In genomic region chr6:14123331-14124105, GRCh38 we compare ENCODE assay signal across 10 cellular contexts. TPM values are rescaled to one million over a fixed set of nuclear protein-coding genes. Genes with fewer than 3 reads are reported as not detected.
DNase-seq lines count a peak whose midpoint lies in the region; ATAC-seq and TF ChIP-seq lines count a peak whose summit lies in the region.
"Had no signal": no experiment of that assay in that cellular context is flagged by ENCODE, and none has a peak within 500 bp of the region (broad histone marks: within the 10 kb centered on the region; RNA-seq: fewer than 3 reads in every experiment).

No MANE protein-coding gene starts in this region.

- no peak for TF ChIP-seq POLR2A in ovary (IDR thresholded peaks at IDR 0.05)

- H3K4me3 ChIP-seq in GM23338 = no peak overlapping the region
- no peak overlapping the region for H3K4me3 ChIP-seq in ovary

- H3K4me2 ChIP-seq in GM23338 = no peak overlapping the region

- TF ChIP-seq CTCF in GM23338 (conservative IDR thresholded peaks at IDR 0.05; ENCODE audit: low read depth in 2 of 2) (no peak), ovary (IDR thresholded peaks at IDR 0.05) (no peak)

- H3K79me2 ChIP-seq in GM23338 (replicated peaks; ENCODE audit: insufficient read depth) = no peaks in the 10 kb centered on the region

- peaks cover 11% of the 10 kb centered on the region for H3K4me1 Mint-ChIP-seq in GM23338

- H3K27ac ChIP-seq in cingulate gyrus (ENCODE audit: low read depth, low read length) (peak overlapping the region; percentile 12), GM23338 (ENCODE audit: low read depth) (no peak overlapping the region), ovary (no peak overlapping the region)

- ATAC-seq in left lobe of liver = no peak
- no peak for ATAC-seq in GM23338

- no peaks in the 10 kb centered on the region; the same call in 2 of the 3 replicates for H3K36me3 Mint-ChIP-seq in GM23338 (ENCODE audit: low read depth)

- H3K4me3 Mint-ChIP-seq in GM23338 = no peak overlapping the region
- H3K4me3 Mint-ChIP-seq: activated naive CD8-positive, alpha-beta T cell treated with anti-CD3 and anti-CD28 coated beads, Interleukin-2, amount 10 ng/mL, durations not matched to agents 7 days and 5 days had no signal

- no peaks in the 10 kb centered on the region for H4K20me1 ChIP-seq in GM23338 (replicated peaks; ENCODE audit: insufficient read depth)

- H3K27me3 ChIP-seq in GM23338 (ENCODE audit: insufficient read depth) (peaks cover 6% of the 10 kb centered on the region), ovary (no peaks in the 10 kb centered on the region)

- no peaks in the 10 kb centered on the region for H3K36me3 ChIP-seq in GM23338 (ENCODE audit: insufficient read depth)
- H3K36me3 ChIP-seq in ovary = no peaks in the 10 kb centered on the region

- no peak for TF ChIP-seq EP300 in ovary (IDR thresholded peaks at IDR 0.05)

- WGBS in ovary, 3 donors = 89 to 91% (median 91%) methylated on average over 7 of the region's 7 CpGs

- H3K4me1 ChIP-seq in GM23338 (ENCODE audit: insufficient read depth) (peaks cover 17% of the 10 kb centered on the region), ovary (ENCODE audit: insufficient read depth) (peaks cover 2% of the 10 kb centered on the region)

- H3K9me3 Mint-ChIP-seq in GM23338 = no peaks in the 10 kb centered on the region

- intact Hi-C loops in ovary (cut with DNase I) = loop anchor here in 1 of 4 donors (10.0 kb wide), 1 partner anchor 1371 kb away; no protein-coding TSS in a partner anchor

- DNase-seq in GDM1 (lab: John Stamatoyannopoulos, UW) = peak; percentile 11
- peak; percentile 15 for DNase-seq in NCI-H226
- peak; percentile 39 for DNase-seq in putamen (ENCODE audit: low spot score)
- no peak for DNase-seq in left lobe of liver (ENCODE audit: low spot score)
- DNase-seq in GM23338 (ENCODE audit: low spot score) = no peak
- DNase-seq in ovary = no peak
- DNase-seq: activated CD4-positive, alpha-beta T cell treated with anti-CD3 and anti-CD28 coated beads for 48 hours; activated naive CD8-positive, alpha-beta T cell treated with anti-CD3 and anti-CD28 coated beads, Interleukin-2, amount 10 ng/mL, durations not matched to agents 7 days and 5 days; effector CD4-positive, alpha-beta T cell had no signal

- H3K9me3 ChIP-seq in ovary = no peaks in the 10 kb centered on the region

- peaks cover under 1% of the 10 kb centered on the region for H3K27me3 Mint-ChIP-seq in GM23338 (ENCODE audit: insufficient read depth, low read depth, poor library complexity)
- H3K27me3 Mint-ChIP-seq: activated naive CD8-positive, alpha-beta T cell treated with anti-CD3 and anti-CD28 coated beads, Interleukin-2, amount 10 ng/mL, durations not matched to agents 7 days and 5 days had no signal

- H2AFZ ChIP-seq in GM23338 = no peak overlapping the region

- no peak overlapping the region for H3K27ac Mint-ChIP-seq in GM23338
- H3K27ac Mint-ChIP-seq: activated naive CD8-positive, alpha-beta T cell treated with anti-CD3 and anti-CD28 coated beads, Interleukin-2, amount 10 ng/mL, durations not matched to agents 7 days and 5 days had no signal

- no peaks in the 10 kb centered on the region for H3F3A ChIP-seq in GM23338 (replicated peaks; ENCODE audit: low read depth)

- no peaks in the 10 kb centered on the region for H3K9me2 ChIP-seq in GM23338 (ENCODE audit: insufficient read depth)

TF ChIP-seq in GM23338, 12 proteins besides CTCF, POLR2A, EP300 and RAD21:
- no peak for TF ChIP-seq ETS1 (IDR thresholded peaks at IDR 0.05)
- TF ChIP-seq REST (IDR thresholded peaks at IDR 0.05; ENCODE audit: unreplicated experiment) = no peak
TF ChIP-seq in GM23338: peak in this region for 0.

RNA-seq across cellular contexts. Expression of gene CD83, which starts 5.9 kb away (rescaled TPM):
- 0.38 TPM for total RNA-seq in left lobe of liver
- total RNA-seq in GM23338 (2014; rRNA removed; shearing (Covaris generic)) = 10.9 and 13.2 TPM in 2 replicates
- polyA plus RNA-seq in GM23338 (2016; fragmentation: Nextera tagmentation; extraction: Ambion mirVana) = 6.0 and 8.1 TPM in 2 replicates
- 10 to 100 TPM in 6 of 7 donors, 1 to 10 TPM in 1; 3.4 to 29.0 (median 22.2) TPM for total RNA-seq in ovary
- 10 to 100 TPM in 1 of 2 donors, 1 to 10 TPM in 1; 7.3 to 29.4 TPM for polyA plus RNA-seq in ovary

Comparison
In these comparisons a context has a peak if more than half of its experiments do, and no peak if none do; other contexts are left out.
1. DNase-seq: peak in GDM1 (single experiment), NCI-H226 (single experiment) and putamen (single experiment); none in left lobe of liver (single experiment), GM23338 (single experiment) and ovary (0 of 5).